ENCODE assay signal across 1 cellular context in genomic region chr21:34817821-34818662, GRCh38.
TF ChIP-seq lines count a peak whose summit lies in the region.

No MANE protein-coding gene starts in this region.

TF ChIP-seq in HepG2, 621 proteins besides CTCF, POLR2A, EP300 and RAD21 (continued from another document):
- TF ChIP-seq XRCC5 (optimal IDR thresholded peaks at IDR 0.05; ENCODE audit: low read length) = peak; percentile 14
- peak; percentile 97 for TF ChIP-seq PATZ1 (CRISPR knock-in tag; IDR thresholded peaks at IDR 0.05)
- TF ChIP-seq BCLAF1 (IDR thresholded peaks at IDR 0.05) = no peak
- no peak for TF ChIP-seq SCMH1 (CRISPR knock-in tag; IDR thresholded peaks at IDR 0.05; ENCODE audit: borderline replicate concordance)
- TF ChIP-seq PHF5A (CRISPR knock-in tag; IDR thresholded peaks at IDR 0.05; ENCODE audit: low read depth, unreplicated experiment) = no peak
- no peak for TF ChIP-seq ZNF44 (CRISPR knock-in tag; IDR thresholded peaks at IDR 0.05)
- TF ChIP-seq CREB1 (IDR thresholded peaks at IDR 0.05) = 0 out of 2 replicates have a peak, but pooled peaks have one; percentile 2
- TF ChIP-seq CREB1 (CRISPR knock-in tag; IDR thresholded peaks at IDR 0.05) = peak; percentile 37; the same call in 1 of the 2 replicates
- TF ChIP-seq MED1 (CRISPR knock-in tag; IDR thresholded peaks at IDR 0.05) = peak; percentile 69
- no peak for TF ChIP-seq CBX1 (IDR thresholded peaks at IDR 0.05; ENCODE audit: low read depth)
- TF ChIP-seq ZNF280D (CRISPR knock-in tag; IDR thresholded peaks at IDR 0.05) = peak; percentile 18; the same call in 1 of the 2 replicates
- TF ChIP-seq ZNF605 (CRISPR knock-in tag; IDR thresholded peaks at IDR 0.05) = 0 out of 2 replicates have a peak, but pooled peaks have one; percentile 43
- no peak for TF ChIP-seq IKZF1 (IDR thresholded peaks at IDR 0.05)
- peak; percentile 7; the same call in 1 of the 2 replicates for TF ChIP-seq BHLHE40 (IDR thresholded peaks at IDR 0.05; ENCODE audit: low read length)
- TF ChIP-seq MAFF (IDR thresholded peaks at IDR 0.05; ENCODE audit: low read depth, low read length) = no peak
- no peak for TF ChIP-seq NCOA5 (CRISPR knock-in tag; IDR thresholded peaks at IDR 0.05)
- TF ChIP-seq NR2F6 (IDR thresholded peaks at IDR 0.05) = no peak
- peak; percentile 37; the same call in 1 of the 2 replicates for TF ChIP-seq NR2F6 (CRISPR knock-in tag; IDR thresholded peaks at IDR 0.05)
- TF ChIP-seq HOXA3 (CRISPR knock-in tag; IDR thresholded peaks at IDR 0.05) = peak; percentile 57; the same call in 1 of the 2 replicates
- TF ChIP-seq ZNF724P (CRISPR knock-in tag; IDR thresholded peaks at IDR 0.05; ENCODE audit: borderline replicate concordance) = no peak
- no peak for TF ChIP-seq ONECUT2 (CRISPR knock-in tag; IDR thresholded peaks at IDR 0.05)
- TF ChIP-seq IRX3 (CRISPR knock-in tag; IDR thresholded peaks at IDR 0.05; ENCODE audit: borderline replicate concordance, low read depth) = no peak
- TF ChIP-seq ZMYM4 (CRISPR knock-in tag; IDR thresholded peaks at IDR 0.05) = no peak
- no peak for TF ChIP-seq ZEB1 (IDR thresholded peaks at IDR 0.05; ENCODE audit: insufficient replicate concordance, low read depth)
- TF ChIP-seq ZNF282 (IDR thresholded peaks at IDR 0.05; ENCODE audit: partially characterized antibody) = no peak
- TF ChIP-seq SP2 (CRISPR knock-in tag; IDR thresholded peaks at IDR 0.05) = no peak
